ENCODE assay signal across 19 cellular contexts in the genomic region with DNA sequence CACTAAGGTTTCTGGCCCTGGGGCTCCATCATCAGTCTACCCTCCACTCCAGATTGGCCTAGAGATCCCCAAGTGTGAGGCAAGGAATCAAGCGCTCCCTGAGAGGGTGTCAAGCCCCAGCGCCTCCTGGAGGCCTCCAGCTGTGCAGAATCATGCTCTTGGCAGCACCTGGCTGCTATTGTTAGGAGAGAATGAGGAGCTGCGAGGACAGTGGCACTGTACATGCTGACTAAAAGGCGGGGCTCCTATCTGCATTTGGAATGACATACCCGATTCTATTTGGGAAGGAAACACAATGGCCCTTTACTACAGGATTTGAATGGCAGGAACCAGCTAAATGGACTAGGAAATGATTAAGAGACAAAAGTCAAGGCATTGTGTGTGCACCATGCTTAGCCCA.
A peak's percentile ranks its signal among the peaks of the same experiment; 100 is the strongest.
DNase-seq lines count a peak whose midpoint lies in the region; ATAC-seq and TF ChIP-seq lines count a peak whose summit lies in the region.
"Had no signal": no experiment of that assay in that cellular context is flagged by ENCODE, and none has a peak within 500 bp of the region (broad histone marks: within the 10 kb centered on the region; RNA-seq: fewer than 3 reads in every experiment).

No MANE protein-coding gene starts in this region.

- no peak overlapping the region for H3K4me3 Mint-ChIP-seq in WTC11
- H3K4me3 Mint-ChIP-seq: CD8-positive, alpha-beta T cell; stimulated activated naive CD8-positive, alpha-beta T cell treated with anti-CD3 and anti-CD28 coated beads, Interleukin-15, amount 100 ng/mL, for 72 hours had no signal

- CTCF ChIA-PET in WTC11 (lab: Charles Lee), result interaction anchor here (1.3 kb wide), 1 partner anchor 15 kb away, joined by 4 read pairs; no protein-coding TSS in a partner anchor

- H3K9me3 Mint-ChIP-seq in WTC11, result peaks cover 29% of the 10 kb centered on the region

- TF ChIP-seq CTCF in right atrium auricular region (IDR thresholded peaks at IDR 0.05) (no peak), WTC11 (IDR thresholded peaks at IDR 0.05) (no peak), left ventricle myocardium inferior (IDR thresholded peaks at IDR 0.05; ENCODE audit: borderline replicate concordance) (peak; percentile 37)

- no peaks in the 10 kb centered on the region; the same call in 1 of the 2 replicates for H3K36me3 Mint-ChIP-seq in WTC11
- H3K36me3 Mint-ChIP-seq: CD8-positive, alpha-beta T cell had no signal

- intact Hi-C loops in Right ventricle myocardium superior (cut with DNase I), result no loop called here
- intact Hi-C loops in left ventricle myocardium inferior (cut with micrococcal nuclease), result no loop called here

- H3K27me3 Mint-ChIP-seq in WTC11 (ENCODE audit: low read depth), result peaks cover 48% of the 10 kb centered on the region

- no peak for DNase-seq in Right ventricle myocardium superior
- no peak for DNase-seq in right atrium auricular region (ENCODE audit: low spot score)
- peak; percentile 21 for DNase-seq in WTC11 (ENCODE audit: low spot score)
- DNase-seq in left ventricle myocardium inferior, result no peak
- DNase-seq in kidney tubule cell (ENCODE audit: low spot score), result no peak
- no peak for DNase-seq in mesenteric fat pad (ENCODE audit: low spot score)
- no peak for DNase-seq in activated CD8-positive, alpha-beta memory T cell treated with anti-CD3 and anti-CD28 coated beads, Interleukin-2, amount 50 U/mL, for 48 hours
- DNase-seq: activated CD4-positive, alpha-beta T cell treated with anti-CD3 and anti-CD28 coated beads, Interleukin-2, amount 50 U/mL, for 4 hours; activated T-cell treated with anti-CD3 and anti-CD28 coated beads for 4 hours; CD8-positive, alpha-beta T cell; foreskin keratinocyte; left lung; MM.1S; NCI-H2029; pancreas; stimulated activated CD4-positive, alpha-beta T cell treated with anti-CD3 and anti-CD28 coated beads, Interleukin-2, amount 100 ng/mL, for 24 hours; stimulated activated naive CD8-positive, alpha-beta T cell treated with anti-CD3 and anti-CD28 coated beads, Interleukin-15, amount 100 ng/mL, for 72 hours had no signal

- no peaks in the 10 kb centered on the region for H3K9me3 ChIP-seq in right atrium auricular region
- H3K9me3 ChIP-seq in left ventricle myocardium inferior (replicated peaks), result no peaks in the 10 kb centered on the region
- H3K9me3 ChIP-seq: left lung, pancreas had no signal

- H3K4me1 ChIP-seq in right atrium auricular region, result no peaks in the 10 kb centered on the region
- peaks cover 11% of the 10 kb centered on the region for H3K4me1 ChIP-seq in left ventricle myocardium inferior
- H3K4me1 ChIP-seq: foreskin keratinocyte, left lung, pancreas had no signal

- H3K36me3 ChIP-seq in right atrium auricular region (no peaks in the 10 kb centered on the region), left ventricle myocardium inferior (no peaks in the 10 kb centered on the region)
- H3K36me3 ChIP-seq: left lung, pancreas had no signal

- ATAC-seq in Right ventricle myocardium superior (ENCODE audit: poor library complexity) (peak; percentile 81), WTC11 (no peak)
- ATAC-seq: CD8-positive, alpha-beta T cell; foreskin keratinocyte; left lung; pancreas; stimulated activated naive CD8-positive, alpha-beta T cell treated with anti-CD3 and anti-CD28 coated beads, Interleukin-15, amount 100 ng/mL, for 72 hours had no signal

- H3K27ac ChIP-seq in right atrium auricular region (no peak overlapping the region), left ventricle myocardium inferior (replicated peaks) (no peak overlapping the region), temporal lobe (ENCODE audit: low read depth, low read length) (peak overlapping the region; percentile 30)
- H3K27ac ChIP-seq: foreskin keratinocyte, left lung, pancreas, VCaP had no signal

- no peaks in the 10 kb centered on the region for H3K27me3 ChIP-seq in right atrium auricular region
- H3K27me3 ChIP-seq in left ventricle myocardium inferior (ENCODE audit: low read depth), result no peaks in the 10 kb centered on the region
- H3K27me3 ChIP-seq: foreskin keratinocyte, left lung, pancreas had no signal

- peaks cover 22% of the 10 kb centered on the region for H3K4me1 Mint-ChIP-seq in WTC11
- H3K4me1 Mint-ChIP-seq: stimulated activated naive CD8-positive, alpha-beta T cell treated with anti-CD3 and anti-CD28 coated beads, Interleukin-15, amount 100 ng/mL, for 72 hours had no signal

- POLR2A ChIA-PET in WTC11 (lab: Charles Lee), result interaction anchor here (0.8 kb wide), 1 partner anchor 172 kb away, joined by 3 read pairs; the partner anchor contains the start of gene FKBP9

- H3K27ac Mint-ChIP-seq in WTC11, result no peak overlapping the region
- H3K27ac Mint-ChIP-seq: CD8-positive, alpha-beta T cell; stimulated activated naive CD8-positive, alpha-beta T cell treated with anti-CD3 and anti-CD28 coated beads, Interleukin-15, amount 100 ng/mL, for 72 hours had no signal

- H3K4me3 ChIP-seq in right atrium auricular region, result no peak overlapping the region
- H3K4me3 ChIP-seq in left ventricle myocardium inferior, result no peak overlapping the region
- H3K4me3 ChIP-seq: left lung, pancreas had no signal

TF ChIP-seq in WTC11, 78 proteins besides CTCF, POLR2A, EP300 and RAD21:
- TF ChIP-seq PRRX2 (CRISPR knock-in tag; IDR thresholded peaks at IDR 0.05) (no peak), ATF1 (CRISPR knock-in tag; IDR thresholded peaks at IDR 0.05) (no peak), TCF7 (CRISPR knock-in tag; IDR thresholded peaks at IDR 0.05; ENCODE audit: low read depth) (no peak), SMAD4 (CRISPR knock-in tag; IDR thresholded peaks at IDR 0.05) (no peak), ZNF121 (CRISPR knock-in tag; IDR thresholded peaks at IDR 0.05) (no peak), SMAD3 (CRISPR knock-in tag; IDR thresholded peaks at IDR 0.05; ENCODE audit: borderline replicate concordance) (no peak)
- TF ChIP-seq, protein P1, sequence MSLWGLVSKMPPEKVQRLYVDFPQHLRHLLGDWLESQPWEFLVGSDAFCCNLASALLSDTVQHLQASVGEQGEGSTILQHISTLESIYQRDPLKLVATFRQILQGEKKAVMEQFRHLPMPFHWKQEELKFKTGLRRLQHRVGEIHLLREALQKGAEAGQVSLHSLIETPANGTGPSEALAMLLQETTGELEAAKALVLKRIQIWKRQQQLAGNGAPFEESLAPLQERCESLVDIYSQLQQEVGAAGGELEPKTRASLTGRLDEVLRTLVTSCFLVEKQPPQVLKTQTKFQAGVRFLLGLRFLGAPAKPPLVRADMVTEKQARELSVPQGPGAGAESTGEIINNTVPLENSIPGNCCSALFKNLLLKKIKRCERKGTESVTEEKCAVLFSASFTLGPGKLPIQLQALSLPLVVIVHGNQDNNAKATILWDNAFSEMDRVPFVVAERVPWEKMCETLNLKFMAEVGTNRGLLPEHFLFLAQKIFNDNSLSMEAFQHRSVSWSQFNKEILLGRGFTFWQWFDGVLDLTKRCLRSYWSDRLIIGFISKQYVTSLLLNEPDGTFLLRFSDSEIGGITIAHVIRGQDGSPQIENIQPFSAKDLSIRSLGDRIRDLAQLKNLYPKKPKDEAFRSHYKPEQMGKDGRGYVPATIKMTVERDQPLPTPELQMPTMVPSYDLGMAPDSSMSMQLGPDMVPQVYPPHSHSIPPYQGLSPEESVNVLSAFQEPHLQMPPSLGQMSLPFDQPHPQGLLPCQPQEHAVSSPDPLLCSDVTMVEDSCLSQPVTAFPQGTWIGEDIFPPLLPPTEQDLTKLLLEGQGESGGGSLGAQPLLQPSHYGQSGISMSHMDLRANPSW (CRISPR knock-in tag; conservative IDR thresholded peaks at IDR 0.05; ENCODE audit: low read depth), result no peak
